8 cellular contexts compared by ENCODE assay signal in genomic region chr9:131393622-131394463, GRCh38. TPM values are rescaled to one million over a fixed set of nuclear protein-coding genes. Genes with fewer than 3 reads are reported as not detected.
DNase-seq lines count a peak whose midpoint lies in the region; ATAC-seq lines count a peak whose summit lies in the region.

TSS of gene PRRC2B (plus strand) at chr9:131394086. CDS start at chr9:131430145, 36,059 bp downstream.

- ATAC-seq in HG03025 (IDR thresholded peaks at IDR 0.05; ENCODE audit: low FRiP score, unreplicated experiment): peak; percentile 45
- peak; percentile 79 for ATAC-seq in left lobe of liver

- H3K36me3 Mint-ChIP-seq in dendritic cell treated with granulocyte-macrophage colony-stimulating factor and Interleukin-4, amounts not matched to agents 40 ng/mL and 50 ng/mL, for 4 days (ENCODE audit: low read depth): no peaks in the 10 kb centered on the region

- DNase-seq in SIG-M5 treated with dmso at 0.1 percent for 504 hours (lab: John Stamatoyannopoulos, UW; ENCODE audit: unreplicated experiment) (peak; percentile 66), SIG-M5 (lab: John Stamatoyannopoulos, UW) (no peak), NCI-H446 treated with DMSO at 0.1 percent for 48 hours (lab: John Stamatoyannopoulos, UW) (peak; percentile 49), left lobe of liver (ENCODE audit: low spot score) (peak; percentile 89)
- peak; percentile 85 for DNase-seq in activated CD4-positive, alpha-beta T cell treated with anti-CD3 and anti-CD28 coated beads, Interleukin-2, amount 50 U/mL, for 1 hour
- DNase-seq in stimulated activated CD4-positive, alpha-beta T cell treated with anti-CD3 and anti-CD28 coated beads, Interleukin-2, amount 100 ng/mL, for 4 hours (ENCODE audit: low read depth): peak; percentile 83

- peaks cover under 1% of the 10 kb centered on the region for H3K27me3 Mint-ChIP-seq in dendritic cell treated with granulocyte-macrophage colony-stimulating factor and Interleukin-4, amounts not matched to agents 40 ng/mL and 50 ng/mL, for 4 days

- H3K4me1 Mint-ChIP-seq in dendritic cell treated with granulocyte-macrophage colony-stimulating factor and Interleukin-4, amounts not matched to agents 40 ng/mL and 50 ng/mL, for 4 days (ENCODE audit: low read depth): peaks cover 47% of the 10 kb centered on the region

- H3K4me3 Mint-ChIP-seq in dendritic cell treated with granulocyte-macrophage colony-stimulating factor and Interleukin-4, amounts not matched to agents 40 ng/mL and 50 ng/mL, for 4 days: peak within 1 kb of the TSS; percentile 74

- H3K27ac Mint-ChIP-seq in dendritic cell treated with granulocyte-macrophage colony-stimulating factor and Interleukin-4, amounts not matched to agents 40 ng/mL and 50 ng/mL, for 4 days: peak within 1 kb of the TSS; percentile 80

- intact Hi-C loops in dendritic cell treated with granulocyte-macrophage colony-stimulating factor and Interleukin-4, amounts not matched to agents 40 ng/mL and 50 ng/mL, for 4 days (cut with micrococcal nuclease): loop anchor here (5.0 to 10.0 kb wide), 2 partner anchors 42 to 51 kb away; no protein-coding TSS in a partner anchor

- H3K9me3 Mint-ChIP-seq in dendritic cell treated with granulocyte-macrophage colony-stimulating factor and Interleukin-4, amounts not matched to agents 40 ng/mL and 50 ng/mL, for 4 days: no peaks in the 10 kb centered on the region

RNA-seq across cellular contexts. Expression of gene PRRC2B, which starts in this region (rescaled TPM):
- total RNA-seq in left lobe of liver: 80.7 TPM
